In the genomic region with DNA sequence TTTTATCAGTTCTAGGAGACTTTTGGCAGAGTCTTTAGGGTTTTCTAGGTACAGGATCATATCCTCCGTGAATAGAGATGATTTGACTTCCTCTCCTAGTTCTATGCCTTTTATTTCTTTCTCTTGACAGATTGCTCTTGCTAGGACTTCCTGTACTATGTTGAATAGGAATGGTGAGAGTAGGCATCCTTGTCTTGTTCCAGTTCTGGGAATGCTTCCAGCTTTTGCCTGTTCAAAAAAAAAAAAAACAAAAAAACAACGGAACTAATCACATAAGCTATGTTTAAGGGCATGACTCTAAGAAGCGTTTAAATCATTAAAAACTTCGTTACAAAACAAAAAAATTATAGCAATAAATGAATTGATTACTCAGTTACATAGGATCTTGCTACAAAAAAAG, we compare ENCODE assay signal across 16 cellular contexts.
DNase-seq lines count a peak whose midpoint lies in the region; ATAC-seq and TF ChIP-seq lines count a peak whose summit lies in the region.
"Had no signal": no experiment of that assay in that cellular context is flagged by ENCODE, and none has a peak within 500 bp of the region (broad histone marks: within the 10 kb centered on the region; RNA-seq: fewer than 3 reads in every experiment).

No MANE protein-coding gene starts in this region.

- H3K36me3 ChIP-seq in GM23248 (ENCODE audit: low read depth): no peaks in the 10 kb centered on the region
- H3K36me3 ChIP-seq: right lobe of liver, vagina had no signal

- no peak overlapping the region for H3K27ac ChIP-seq in GM23248
- H3K27ac ChIP-seq: right lobe of liver, vagina had no signal

- ATAC-seq in HG03460 (IDR thresholded peaks at IDR 0.05; ENCODE audit: unreplicated experiment): no peak
- ATAC-seq: GM12878, T-helper 17 cell had no signal

- H2AFZ ChIP-seq in GM23248: no peak overlapping the region

- H3K4me2 ChIP-seq in GM23248 (ENCODE audit: unreplicated experiment): no peak overlapping the region

- no peaks in the 10 kb centered on the region for H3K27me3 ChIP-seq in GM23248 (replicated peaks; ENCODE audit: insufficient read depth)
- H3K27me3 ChIP-seq: right lobe of liver, vagina had no signal

- in situ Hi-C loops in astrocyte of the cerebellum (cut with HindIII; ENCODE audit: low sequenced_read_pairs) (no loop called here), GM23248 (cut with MboI) (no loop called here)

- WGBS in GM23248 (ENCODE audit: low coverage in 1 of 2, low lambda C conversion rate in 2 of 2, missing lambda C conversion rate in 2 of 2), 2 experiments: 28 to 35% methylated on average over 4 of the region's 4 CpGs

- H4K20me1 ChIP-seq in GM23248 (ENCODE audit: insufficient read depth): no peaks in the 10 kb centered on the region

- H3K4me3 ChIP-seq in astrocyte of the cerebellum (ENCODE audit: low read depth, low read length) (no peak overlapping the region), GM23248 (no peak overlapping the region)
- H3K4me3 ChIP-seq: GM12878, right lobe of liver, vagina had no signal

- H3F3A ChIP-seq in GM23248 (ENCODE audit: insufficient read depth): no peaks in the 10 kb centered on the region

- DNase-seq in COR-L47 (lab: John Stamatoyannopoulos, UW) (peak; percentile 8), M059J (ENCODE audit: low read depth) (peak; percentile 53), astrocyte of the cerebellum (ENCODE audit: low read depth) (peak; percentile 50), iris pigment epithelial cell (ENCODE audit: low read depth) (peak; percentile 7), GM23248 (no peak), NCI-H2107 treated with DMSO at 0.1 percent for 48 hours (lab: John Stamatoyannopoulos, UW; ENCODE audit: unreplicated experiment) (no peak)
- DNase-seq in activated CD4-positive, alpha-beta T cell treated with anti-CD3 and anti-CD28 coated beads for 48 hours: no peak
- DNase-seq: activated B cell treated with CpG ODN at 0.5 μM for 24 hours; central memory CD4-positive, alpha-beta T cell; effector memory CD4-positive, alpha-beta T cell; NCI-H187 treated with DMSO at 0.1 percent for 48 hours; right lobe of liver; T-helper 17 cell had no signal

- no peaks in the 10 kb centered on the region for H3K9me3 ChIP-seq in GM23248 (ENCODE audit: low read depth)
- H3K9me3 ChIP-seq: right lobe of liver, vagina had no signal

- H3K9me2 ChIP-seq in GM23248 (ENCODE audit: insufficient read depth): no peaks in the 10 kb centered on the region

- H3K9ac ChIP-seq in GM23248: no peak overlapping the region

- no peak for TF ChIP-seq CTCF in astrocyte of the cerebellum (IDR thresholded peaks at IDR 0.05; ENCODE audit: low read depth, low read length, missing control alignments)

- no peaks in the 10 kb centered on the region for H3K4me1 ChIP-seq in GM23248 (ENCODE audit: insufficient read depth)
- H3K4me1 ChIP-seq: right lobe of liver, vagina had no signal

- no peaks in the 10 kb centered on the region for H3K79me2 ChIP-seq in GM23248 (ENCODE audit: insufficient read depth)

Comparison
In these comparisons a context has a peak if more than half of its experiments do, and no peak if none do; other contexts are left out.
1. DNase-seq: peak in COR-L47 (single experiment), M059J (single experiment), astrocyte of the cerebellum (single experiment) and iris pigment epithelial cell (single experiment); none in GM23248 (single experiment), NCI-H2107 treated with DMSO at 0.1 percent for 48 hours (single experiment) and activated CD4-positive, alpha-beta T cell treated with anti-CD3 and anti-CD28 coated beads for 48 hours (single experiment).